ENCODE assay signal across 21 cellular contexts in the genomic region with DNA sequence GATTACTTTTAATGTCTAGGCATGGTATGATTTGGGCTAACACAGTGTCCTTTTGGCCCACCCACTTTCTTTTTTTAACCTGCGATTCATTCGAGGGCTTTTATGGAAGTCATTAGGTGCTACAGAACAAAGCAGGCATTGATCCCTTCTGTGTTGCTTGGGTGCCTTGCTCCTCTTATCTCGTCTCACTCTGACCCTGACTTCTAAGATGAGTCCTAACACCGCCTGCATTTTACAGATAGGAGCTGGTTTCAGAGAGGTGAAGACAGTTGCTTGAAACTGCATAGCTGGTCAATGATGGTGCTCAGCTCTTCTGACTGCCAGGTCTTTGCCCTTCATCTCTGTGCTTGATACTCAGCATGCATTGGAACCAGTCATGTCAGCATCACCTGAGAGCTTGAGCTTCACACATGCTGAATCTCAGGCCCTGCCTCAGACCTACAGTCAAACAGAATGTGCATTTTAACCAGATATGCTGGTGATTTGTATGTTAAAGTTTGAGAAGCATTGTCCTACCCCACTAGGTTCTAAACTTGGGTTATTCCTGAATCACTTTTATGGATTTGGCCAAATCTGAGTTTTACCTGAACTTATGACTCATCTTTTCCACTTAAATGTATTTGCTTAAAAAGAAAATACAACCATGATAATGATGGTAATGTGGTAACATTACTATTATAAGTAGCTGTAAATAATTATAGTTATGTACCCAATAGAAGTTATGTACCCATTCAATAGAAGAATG.
DNase-seq lines count a peak whose midpoint lies in the region; ATAC-seq and TF ChIP-seq lines count a peak whose summit lies in the region.
"Had no signal": no experiment of that assay in that cellular context is flagged by ENCODE, and none has a peak within 500 bp of the region (broad histone marks: within the 10 kb centered on the region; RNA-seq: fewer than 3 reads in every experiment).

No MANE protein-coding gene starts in this region.

- H3K4me2 ChIP-seq in trophoblast cell (ENCODE audit: low read length) = no peak overlapping the region
- H3K4me2 ChIP-seq: SK-N-SH had no signal

- H4K91ac ChIP-seq in trophoblast cell (ENCODE audit: low read depth, low read length) = no peak overlapping the region

- no peaks in the 10 kb centered on the region for H3K9me3 Mint-ChIP-seq in activated T-helper 17 cell treated with anti-CD3 and anti-CD28 coated beads, Interleukin-2, amount 50 U/mL, for 72 hours
- H3K9me3 Mint-ChIP-seq: CD14-positive monocyte had no signal

- DNase-seq in COLO829 (ENCODE audit: low spot score) (peak; percentile 57), OCI-M2 (lab: John Stamatoyannopoulos, UW; ENCODE audit: unreplicated experiment) (peak; percentile 34), erythroblast (lab: John Stamatoyannopoulos, UW) (peak; percentile 44 to 77), trophoblast cell (no peak), kidney glomerular epithelial cell (lab: John Stamatoyannopoulos, UW) (no peak)
- DNase-seq: BE2C, DMS153, DND-41, Kasumi-1, NCI-H1105, NCI-H1436 treated with DMSO at 0.1 percent for 48 hours, NCI-H2029 treated with DMSO at 0.1 percent for 48 hours, NCI-H526 treated with DMSO at 0.1 percent for 48 hours, Peyer's patch, SIG-M5, SK-N-SH, SW 1271 had no signal

- no peaks in the 10 kb centered on the region for H3K4me1 ChIP-seq in trophoblast cell (ENCODE audit: control insufficient read depth in 1 of 2, insufficient read depth in 2 of 2, low read length in 2 of 2)
- H3K4me1 ChIP-seq: BE2C, Peyer's patch had no signal

- H2AK5ac ChIP-seq in trophoblast cell (ENCODE audit: low read length) = no peak overlapping the region

- no peaks in the 10 kb centered on the region for H3K27me3 ChIP-seq in trophoblast cell (ENCODE audit: insufficient read depth, low read length)
- H3K27me3 ChIP-seq: BE2C, Peyer's patch had no signal

- no peak overlapping the region for H2AFZ ChIP-seq in trophoblast cell (ENCODE audit: insufficient read depth, low read length, poor library complexity)

- H3K4ac ChIP-seq in trophoblast cell (ENCODE audit: low read depth, low read length) = no peak overlapping the region

- H3K36me3 ChIP-seq in trophoblast cell (ENCODE audit: control insufficient read depth in 1 of 2, insufficient read depth in 2 of 2, low read length in 2 of 2) = no peaks in the 10 kb centered on the region
- H3K36me3 ChIP-seq: BE2C, Peyer's patch had no signal

- H2BK5ac ChIP-seq in trophoblast cell (ENCODE audit: low read depth, low read length, poor library complexity) = no peak overlapping the region

- no peak overlapping the region for H2BK120ac ChIP-seq in trophoblast cell (ENCODE audit: insufficient read depth, low read length, poor library complexity)

- H3K27ac Mint-ChIP-seq in activated T-helper 17 cell treated with anti-CD3 and anti-CD28 coated beads, Interleukin-2, amount 50 U/mL, for 72 hours = no peak overlapping the region
- H3K27ac Mint-ChIP-seq: CD14-positive monocyte had no signal

- no peak for TF ChIP-seq POLR2A in erythroblast (IDR thresholded peaks at IDR 0.05; ENCODE audit: low read length)

- H3K4me3 Mint-ChIP-seq in activated T-helper 17 cell treated with anti-CD3 and anti-CD28 coated beads, Interleukin-2, amount 50 U/mL, for 72 hours = no peak overlapping the region
- H3K4me3 Mint-ChIP-seq: CD14-positive monocyte had no signal

- no peak overlapping the region for H3K23ac ChIP-seq in trophoblast cell (ENCODE audit: low read length)

- H3K14ac ChIP-seq in trophoblast cell (ENCODE audit: low read length) = no peak overlapping the region

- H3K9ac ChIP-seq in trophoblast cell (ENCODE audit: low read length) = no peak overlapping the region
- H3K9ac ChIP-seq: SK-N-SH had no signal

- no peaks in the 10 kb centered on the region for H3K79me2 ChIP-seq in trophoblast cell (ENCODE audit: control insufficient read depth, insufficient read depth, low read length, poor library complexity)

- H3K9me3 ChIP-seq in trophoblast cell (ENCODE audit: insufficient read depth, low read depth, low read length) = no peaks in the 10 kb centered on the region
- H3K9me3 ChIP-seq: BE2C, Peyer's patch, SK-N-SH had no signal

- H3K4me1 Mint-ChIP-seq in activated T-helper 17 cell treated with anti-CD3 and anti-CD28 coated beads, Interleukin-2, amount 50 U/mL, for 72 hours = no peaks in the 10 kb centered on the region

- H3K79me1 ChIP-seq in trophoblast cell (ENCODE audit: low read length) = no peaks in the 10 kb centered on the region

- H4K12ac ChIP-seq in trophoblast cell (ENCODE audit: low read depth, low read length) = peak overlapping the region; percentile 18

- no peak for ATAC-seq in HG02970 (IDR thresholded peaks at IDR 0.05; ENCODE audit: low FRiP score, unreplicated experiment)
- no peak for ATAC-seq in activated T-helper 17 cell treated with anti-CD3 and anti-CD28 coated beads, Interleukin-2, amount 50 U/mL, for 72 hours (replicated peaks)
- ATAC-seq: HCT116 had no signal

- no CpG with 5 or more reads among the region's 4 CpGs for WGBS in trophoblast cell (ENCODE audit: extremely low coverage, insufficient coverage, insufficient read length)

- H3K27ac ChIP-seq in trophoblast cell (ENCODE audit: low read depth, low read length) = no peak overlapping the region
- H3K27ac ChIP-seq: Peyer's patch had no signal

- no peak overlapping the region for H3K18ac ChIP-seq in trophoblast cell (ENCODE audit: low read length)

- no peaks in the 10 kb centered on the region for H3K36me3 Mint-ChIP-seq in activated T-helper 17 cell treated with anti-CD3 and anti-CD28 coated beads, Interleukin-2, amount 50 U/mL, for 72 hours (ENCODE audit: low read depth)
- H3K36me3 Mint-ChIP-seq: CD14-positive monocyte had no signal

- no peaks in the 10 kb centered on the region for H3K27me3 Mint-ChIP-seq in activated T-helper 17 cell treated with anti-CD3 and anti-CD28 coated beads, Interleukin-2, amount 50 U/mL, for 72 hours

- no peak overlapping the region for H2BK12ac ChIP-seq in trophoblast cell (ENCODE audit: low read length)

- H4K8ac ChIP-seq in trophoblast cell (ENCODE audit: low read depth, low read length) = no peak overlapping the region

- H3K4me3 ChIP-seq in trophoblast cell (ENCODE audit: low read depth, low read length) = no peak overlapping the region
- H3K4me3 ChIP-seq: Peyer's patch had no signal

Comparison
In these comparisons a context has a peak if more than half of its experiments do, and no peak if none do; other contexts are left out.
1. DNase-seq: peak in COLO829 (single experiment), OCI-M2 (single experiment) and erythroblast (2 of 2); none in trophoblast cell (0 of 2) and kidney glomerular epithelial cell (single experiment).